In the genomic region with DNA sequence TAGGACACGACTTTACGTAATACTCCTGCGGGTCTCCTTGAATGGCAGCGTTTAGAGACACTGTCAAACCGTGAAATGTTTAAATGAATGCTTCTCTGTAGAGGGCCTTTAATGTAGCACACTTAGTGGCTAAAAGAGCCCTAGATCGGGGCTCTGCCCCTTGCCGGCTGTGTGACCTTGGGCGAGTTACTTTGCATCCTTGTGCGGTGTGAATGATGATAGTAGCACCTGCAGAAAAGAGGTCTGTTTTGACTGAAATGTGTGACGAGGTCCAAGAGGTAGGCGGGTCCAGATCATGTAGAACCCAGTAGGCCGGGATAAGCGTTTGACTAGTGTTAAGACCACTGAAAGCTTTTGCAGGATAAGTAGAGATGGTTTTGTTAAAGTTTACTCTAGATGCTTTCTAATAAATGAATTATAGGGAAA, we compare ENCODE assay signal across 8 cellular contexts. TPM values are rescaled to one million over a fixed set of nuclear protein-coding genes. Genes with fewer than 3 reads are reported as not detected.
A peak's percentile ranks its signal among the peaks of the same experiment; 100 is the strongest.
DNase-seq lines count a peak whose midpoint lies in the region; ATAC-seq and TF ChIP-seq lines count a peak whose summit lies in the region.

No MANE protein-coding gene starts in this region.

- no peaks in the 10 kb centered on the region for H3K27me3 ChIP-seq in PC-3 (ENCODE audit: low read length)
- H3K27me3 ChIP-seq in neural cell (ENCODE audit: insufficient read depth, low read depth, low read length) = no peaks in the 10 kb centered on the region

- H3K36me3 ChIP-seq in PC-3 (ENCODE audit: low read depth, low read length) = peaks cover 15% of the 10 kb centered on the region; the same call in 1 of the 2 replicates
- H3K36me3 ChIP-seq in neural cell (ENCODE audit: insufficient read depth, low read length) = no peaks in the 10 kb centered on the region

- BruUV-seq in PC-3 (replicated peaks; lab: Mats Ljungman, UMichigan) = no TSS peak

- peaks cover 23% of the 10 kb centered on the region for H3K4me1 ChIP-seq in PC-3 (ENCODE audit: insufficient read depth, low read length)

- H3K9ac ChIP-seq in PC-3 (ENCODE audit: low read length) = peak overlapping the region; percentile 92
- peak overlapping the region; percentile 99 for H3K9ac ChIP-seq in neural cell (ENCODE audit: low read length)

- TF ChIP-seq EP300 in neural cell (conservative IDR thresholded peaks at IDR 0.05; ENCODE audit: poor library complexity, severe bottlenecking) = no peak

- intact Hi-C loops in PC-3 (cut with micrococcal nuclease) = loop anchor here (1.0 to 2.0 kb wide), 2 partner anchors 44 to 66 kb away; a partner anchor contains a TSS

- H3K27ac ChIP-seq in 22Rv1 = peak overlapping the region; percentile 91
- H3K27ac ChIP-seq in PC-3 (ENCODE audit: low read length) = peak overlapping the region; percentile 74; the same call in 1 of the 2 replicates
- peak overlapping the region; percentile 97 for H3K27ac ChIP-seq in neural cell (ENCODE audit: low read length)

- H3K4me3 ChIP-seq in PC-3 (ENCODE audit: low read length) (peak overlapping the region; percentile 92), epithelial cell of proximal tubule (ENCODE audit: low read depth, low read length) (peak overlapping the region; percentile 64), neural cell (ENCODE audit: low read length) (peak overlapping the region; percentile 74)

- TF ChIP-seq CTCF in 22Rv1 (IDR thresholded peaks at IDR 0.05) (peak; percentile 6; the same call in 1 of the 2 replicates), PC-3 (conservative IDR thresholded peaks at IDR 0.05; ENCODE audit: low read depth, low read length) (no peak), epithelial cell of proximal tubule (conservative IDR thresholded peaks at IDR 0.05; ENCODE audit: low read depth, low read length) (no peak), neural cell (IDR thresholded peaks at IDR 0.05; ENCODE audit: poor library complexity, severe bottlenecking) (no peak)

- peaks cover 45% of the 10 kb centered on the region for H4K20me1 ChIP-seq in PC-3 (ENCODE audit: low read length)
- H4K20me1 ChIP-seq in neural cell (ENCODE audit: insufficient read depth) = peaks cover 21% of the 10 kb centered on the region

- CTCF ChIA-PET in PC-3 (lab: Charles Lee) = no interaction called here

- H3K9me2 ChIP-seq in PC-3 (replicated peaks; ENCODE audit: low read length) = no peaks in the 10 kb centered on the region
- no peaks in the 10 kb centered on the region for H3K9me2 ChIP-seq in neural cell (ENCODE audit: insufficient read depth, low read length)

- POLR2A ChIA-PET in PC-3 (lab: Charles Lee; ENCODE audit: unreplicated experiment) = no interaction called here

- DNase-seq in PC-3 (no peak), epithelial cell of proximal tubule (ENCODE audit: low read depth) (no peak), RPMI8226 (no peak), NCI-H1694 (lab: John Stamatoyannopoulos, UW) (no peak)

- peak overlapping the region; percentile 97 for H3K4me2 ChIP-seq in PC-3 (ENCODE audit: low read length)
- H3K4me2 ChIP-seq in neural cell (ENCODE audit: low read length) = peak overlapping the region; percentile 98

- H3F3A ChIP-seq in PC-3 (ENCODE audit: low read length, unreplicated experiment) (no peaks in the 10 kb centered on the region), neural cell (ENCODE audit: insufficient read depth, low read length, poor library complexity, severe bottlenecking) (peaks cover 4% of the 10 kb centered on the region)

- peak; percentile 19 for ATAC-seq in GM18508 (IDR thresholded peaks at IDR 0.05; ENCODE audit: insufficient read depth, unreplicated experiment)
- ATAC-seq in HG02938 (IDR thresholded peaks at IDR 0.05; ENCODE audit: unreplicated experiment) = peak; percentile 25
- ATAC-seq in PC-3 = peak; percentile 4

- H3K9me3 ChIP-seq in PC-3 (ENCODE audit: low read length) (no peaks in the 10 kb centered on the region), neural cell (ENCODE audit: low read length) (no peaks in the 10 kb centered on the region)

- H2AFZ ChIP-seq in PC-3 (ENCODE audit: low read length) (peak overlapping the region; percentile 70; the same call in 1 of the 2 replicates), neural cell (ENCODE audit: low read depth, low read length) (peak overlapping the region; percentile 97)

- H3K79me2 ChIP-seq in PC-3 (ENCODE audit: low read length) (peaks cover 64% of the 10 kb centered on the region), neural cell (replicated peaks; ENCODE audit: insufficient read depth, low read length) (peaks cover 60% of the 10 kb centered on the region)

- TF ChIP-seq RAD21 in neural cell (conservative IDR thresholded peaks at IDR 0.05) = no peak

TF ChIP-seq in neural cell, 6 proteins besides CTCF, POLR2A, EP300 and RAD21:
- TF ChIP-seq, protein P1, sequence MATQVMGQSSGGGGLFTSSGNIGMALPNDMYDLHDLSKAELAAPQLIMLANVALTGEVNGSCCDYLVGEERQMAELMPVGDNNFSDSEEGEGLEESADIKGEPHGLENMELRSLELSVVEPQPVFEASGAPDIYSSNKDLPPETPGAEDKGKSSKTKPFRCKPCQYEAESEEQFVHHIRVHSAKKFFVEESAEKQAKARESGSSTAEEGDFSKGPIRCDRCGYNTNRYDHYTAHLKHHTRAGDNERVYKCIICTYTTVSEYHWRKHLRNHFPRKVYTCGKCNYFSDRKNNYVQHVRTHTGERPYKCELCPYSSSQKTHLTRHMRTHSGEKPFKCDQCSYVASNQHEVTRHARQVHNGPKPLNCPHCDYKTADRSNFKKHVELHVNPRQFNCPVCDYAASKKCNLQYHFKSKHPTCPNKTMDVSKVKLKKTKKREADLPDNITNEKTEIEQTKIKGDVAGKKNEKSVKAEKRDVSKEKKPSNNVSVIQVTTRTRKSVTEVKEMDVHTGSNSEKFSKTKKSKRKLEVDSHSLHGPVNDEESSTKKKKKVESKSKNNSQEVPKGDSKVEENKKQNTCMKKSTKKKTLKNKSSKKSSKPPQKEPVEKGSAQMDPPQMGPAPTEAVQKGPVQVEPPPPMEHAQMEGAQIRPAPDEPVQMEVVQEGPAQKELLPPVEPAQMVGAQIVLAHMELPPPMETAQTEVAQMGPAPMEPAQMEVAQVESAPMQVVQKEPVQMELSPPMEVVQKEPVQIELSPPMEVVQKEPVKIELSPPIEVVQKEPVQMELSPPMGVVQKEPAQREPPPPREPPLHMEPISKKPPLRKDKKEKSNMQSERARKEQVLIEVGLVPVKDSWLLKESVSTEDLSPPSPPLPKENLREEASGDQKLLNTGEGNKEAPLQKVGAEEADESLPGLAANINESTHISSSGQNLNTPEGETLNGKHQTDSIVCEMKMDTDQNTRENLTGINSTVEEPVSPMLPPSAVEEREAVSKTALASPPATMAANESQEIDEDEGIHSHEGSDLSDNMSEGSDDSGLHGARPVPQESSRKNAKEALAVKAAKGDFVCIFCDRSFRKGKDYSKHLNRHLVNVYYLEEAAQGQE (IDR thresholded peaks at IDR 0.05; ENCODE audit: borderline replicate concordance) = no peak
- TF ChIP-seq EZH2 (IDR thresholded peaks at IDR 0.05; ENCODE audit: borderline replicate concordance, insufficient read depth, low read length, poor library complexity, severe bottlenecking) = no peak
- TF ChIP-seq MXI1 (conservative IDR thresholded peaks at IDR 0.05; ENCODE audit: poor library complexity, severe bottlenecking) = no peak
- no peak for TF ChIP-seq SMC3 (conservative IDR thresholded peaks at IDR 0.05; ENCODE audit: poor library complexity)
- TF ChIP-seq POLR2AphosphoS5 (IDR thresholded peaks at IDR 0.05) = no peak
- TF ChIP-seq TAF1 (IDR thresholded peaks at IDR 0.05; ENCODE audit: low read depth) = no peak

RNA-seq across cellular contexts. Expression of a gene that starts 0.9 kb away (rescaled TPM):
- total RNA-seq in PC-3 (2014; rRNA removed) = 50.6 and 58.5 TPM in 2 replicates
- total RNA-seq in epithelial cell of proximal tubule = 26.9 and 33.4 TPM in 2 replicates
- 82.7 and 85.6 TPM in 2 replicates for polyA plus RNA-seq in neural cell
- polyA minus RNA-seq in neural cell = 117 TPM in 2 replicates

RNA-seq across cellular contexts. Expression of a gene that starts 43.5 kb away (rescaled TPM):
- total RNA-seq in PC-3 (2014; rRNA removed) = 24.3 and 32.4 TPM in 2 replicates
- 9.7 and 24.6 TPM in 2 replicates for total RNA-seq in epithelial cell of proximal tubule
- polyA plus RNA-seq in neural cell = 29.6 and 35.0 TPM in 2 replicates
- polyA minus RNA-seq in neural cell = 39.2 and 49.4 TPM in 2 replicates

RNA-seq across cellular contexts. Expression of a gene that starts 43.7 kb away (rescaled TPM):
- total RNA-seq in PC-3 (2014; rRNA removed) = 117 and 135 TPM in 2 replicates
- total RNA-seq in epithelial cell of proximal tubule = 104 and 124 TPM in 2 replicates
- polyA plus RNA-seq in neural cell = 191 and 204 TPM in 2 replicates
- polyA minus RNA-seq in neural cell = 154 and 192 TPM in 2 replicates
